ENCODE assay signal across 3 cellular contexts in the genomic region with DNA sequence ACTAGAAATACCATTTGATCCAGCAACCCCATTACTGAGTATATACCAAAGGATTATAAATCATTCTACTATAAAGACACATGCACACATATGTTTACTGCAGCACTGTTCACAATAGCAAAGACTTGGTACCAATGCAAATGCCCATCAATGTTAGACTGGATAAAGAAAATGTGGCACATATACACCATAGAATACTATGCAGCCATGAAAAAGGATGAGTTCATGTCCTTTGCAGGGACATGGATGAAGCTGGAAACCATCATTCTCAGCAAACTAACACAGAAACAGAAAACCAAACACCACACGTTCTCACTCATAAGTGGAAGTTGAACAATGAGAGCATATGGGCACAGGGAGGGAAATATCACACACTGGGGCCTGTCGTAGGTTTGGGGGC.
DNase-seq lines count a peak whose midpoint lies in the region; ATAC-seq, FAIRE-seq and TF ChIP-seq lines count a peak whose summit lies in the region.
"Not testable (repeated sequence)": the region's sequence is repeated elsewhere in the genome, so short reads cannot be mapped to it uniquely, and the experiment has no call there.

No MANE protein-coding gene starts in this region.

- not testable (repeated sequence) for H3K4me1 ChIP-seq in HEK293 (ENCODE audit: control insufficient read depth, insufficient read depth, low read length); K562 (replicated peaks in 1 of 2; ENCODE audit: control insufficient read depth in 2 of 2, insufficient read depth in 2 of 2, low read length in 2 of 2)
- H3K4me1 ChIP-seq in adipocyte (ENCODE audit: control insufficient read depth, insufficient read depth, low read length): peaks cover 22% of the 10 kb centered on the region

- CTCF ChIA-PET in HEK293 (lab: Yijun Ruan, JAX); K562 (lab: Yijun Ruan, JAX; ENCODE audit: low intra/inter-chr PET ratio): not testable (repeated sequence)

- in situ Hi-C loops in K562 (cut with MboI): not testable (repeated sequence)

- not testable (repeated sequence) for H3K79me2 ChIP-seq in K562 (ENCODE audit: control insufficient read depth, insufficient read depth, low read length)

- WGBS in K562 (ENCODE audit: insufficient coverage, low coverage, missing lambda C conversion rate): 0% methylated on average over 1 of the region's 2 CpGs

- H3K9ac ChIP-seq in adipocyte (ENCODE audit: low read length): peak overlapping the region; percentile 81
- H3K9ac ChIP-seq in K562 (ENCODE audit: insufficient read depth in 1 of 2, low read depth in 2 of 2, low read length in 2 of 2): not testable (repeated sequence)

- not testable (repeated sequence) for H4K20me1 ChIP-seq in K562 (replicated peaks; ENCODE audit: control insufficient read depth, insufficient read depth, low read length)

- H3K4me2 ChIP-seq in K562 (ENCODE audit: insufficient read depth, low read length): not testable (repeated sequence)

- not testable (repeated sequence) for FAIRE-seq in K562 (lab: Jason Lieb, UNC)

- not testable (repeated sequence) for TF ChIP-seq CTCF in HEK293 (tag by site-specific recombination; IDR thresholded peaks at IDR 0.05); K562 (IDR thresholded peaks at IDR 0.05 in 2 of 3, conservative IDR thresholded peaks at IDR 0.05 in 1 of 3; ENCODE audit: insufficient read depth in 2 of 3, low read depth in 1 of 3, low read length in 3 of 3)

- DNase-seq in adipocyte (ENCODE audit: low read depth); K562 (ENCODE audit: extremely low read depth in 1 of 4, low spot score in 3 of 4): not testable (repeated sequence)

- TF ChIP-seq EP300 in K562 (IDR thresholded peaks at IDR 0.05; ENCODE audit: low read length): not testable (repeated sequence)

- BruUV-seq in K562 (replicated peaks; lab: Mats Ljungman, UMichigan): not testable (repeated sequence)

- not testable (repeated sequence) for H3K9me1 ChIP-seq in K562 (ENCODE audit: control insufficient read depth, insufficient read depth, low read length)

- not testable (repeated sequence) for H3K4me3 ChIP-seq in HEK293 (ENCODE audit: low read depth, low read length); K562
- peak overlapping the region; percentile 55 for H3K4me3 ChIP-seq in adipocyte (ENCODE audit: low read length)

- POLR2A ChIA-PET in HEK293 (lab: Yijun Ruan, JAX); K562 (lab: Yijun Ruan, JAX): not testable (repeated sequence)

- H3K27me3 ChIP-seq in adipocyte (replicated peaks; ENCODE audit: control insufficient read depth, insufficient read depth, low read length); K562 (ENCODE audit: control insufficient read depth in 2 of 2, insufficient read depth in 2 of 2, low read length in 2 of 2): not testable (repeated sequence)

- TF ChIP-seq RAD21 in K562 (CRISPR knock-in tag; conservative IDR thresholded peaks at IDR 0.05 in 1 of 2, IDR thresholded peaks at IDR 0.05 in 1 of 2): not testable (repeated sequence)

- intact Hi-C loops in K562 (cut with micrococcal nuclease): not testable (repeated sequence)

- not testable (repeated sequence) for H3K27ac ChIP-seq in HEK293 (ENCODE audit: extremely low read depth, low read depth, low read length); K562 (ENCODE audit: extremely low read depth, low read depth, low read length)

- not testable (repeated sequence) for ATAC-seq in K562

- not testable (repeated sequence) for H3K9me3 ChIP-seq in HEK293 (ENCODE audit: control insufficient read depth, insufficient read depth, low read depth, low read length); K562 (replicated peaks; ENCODE audit: control insufficient read depth, insufficient read depth, low read depth, low read length)
- peaks cover 12% of the 10 kb centered on the region for H3K9me3 ChIP-seq in adipocyte (ENCODE audit: control insufficient read depth, low read length)

- TF ChIP-seq POLR2A in K562 (conservative IDR thresholded peaks at IDR 0.05): not testable (repeated sequence)

- not testable (repeated sequence) for H3K36me3 ChIP-seq in HEK293 (ENCODE audit: control insufficient read depth in 2 of 2, insufficient read depth in 1 of 2, low read length in 2 of 2); adipocyte (ENCODE audit: control insufficient read depth, insufficient read depth, low read length, severe bottlenecking); K562 (ENCODE audit: control insufficient read depth, insufficient read depth, low read length)

- H2AFZ ChIP-seq in K562 (ENCODE audit: low read depth, low read length): not testable (repeated sequence)

TF ChIP-seq in HEK293, 187 proteins besides CTCF, POLR2A, EP300 and RAD21:
- TF ChIP-seq ZNF146 (tag by site-specific recombination; IDR thresholded peaks at IDR 0.05): peak; percentile 58; the same call in 1 of the 2 replicates

TF ChIP-seq in K562, 482 proteins besides CTCF, POLR2A, EP300 and RAD21:
- peak; percentile 64 for TF ChIP-seq ZNF146 (CRISPR knock-in tag; IDR thresholded peaks at IDR 0.05; ENCODE audit: unreplicated experiment)
